ENCODE assay signal across 14 cellular contexts in genomic region chr10:71981868-71982230, GRCh38. TPM values are rescaled to one million over a fixed set of nuclear protein-coding genes. Genes with fewer than 3 reads are reported as not detected.
DNase-seq lines count a peak whose midpoint lies in the region; ATAC-seq and TF ChIP-seq lines count a peak whose summit lies in the region.
"Had no signal": no experiment of that assay in that cellular context is flagged by ENCODE, and none has a peak within 500 bp of the region (broad histone marks: within the 10 kb centered on the region; RNA-seq: fewer than 3 reads in every experiment).

No MANE protein-coding gene starts in this region.

- H3K36me3 ChIP-seq in right atrium auricular region = no peaks in the 10 kb centered on the region
- H3K36me3 ChIP-seq in gastroesophageal sphincter = no peaks in the 10 kb centered on the region
- no peaks in the 10 kb centered on the region for H3K36me3 ChIP-seq in rectal smooth muscle tissue (ENCODE audit: control insufficient read depth, insufficient read depth, low read length)
- H3K36me3 ChIP-seq in vagina = no peaks in the 10 kb centered on the region

- no peak for DNase-seq in right atrium auricular region (ENCODE audit: low spot score)
- no peak for DNase-seq in Right ventricle myocardium inferior (ENCODE audit: missing footprints)
- DNase-seq in vagina (ENCODE audit: extremely low spot score in 2 of 2) = no peak
- no peak for DNase-seq in ecto neural progenitor cell (ENCODE audit: low spot score)
- DNase-seq: activated CD4-positive, alpha-beta memory T cell treated with anti-CD3 and anti-CD28 coated beads for 36 hours; COR-L47; effector CD8-positive, alpha-beta T cell; mesendoderm; NCI-H2171 had no signal

- no peak for TF ChIP-seq EP300 in gastroesophageal sphincter (IDR thresholded peaks at IDR 0.05)

- ATAC-seq in Right ventricle myocardium inferior (no peak), gastroesophageal sphincter (no peak), HG03280 (IDR thresholded peaks at IDR 0.05; ENCODE audit: unreplicated experiment) (no peak)
- no peak for ATAC-seq in activated CD4-positive, CD25-positive, alpha-beta regulatory T cell treated with anti-CD3 and anti-CD28 coated beads, Interleukin-2, amount 50 U/mL, for 24 hours

- H3K9me3 ChIP-seq in right atrium auricular region (no peaks in the 10 kb centered on the region), gastroesophageal sphincter (no peaks in the 10 kb centered on the region), vagina (no peaks in the 10 kb centered on the region)

- peak overlapping the region; percentile 80 to 83 for H3K27ac ChIP-seq in right atrium auricular region
- peak overlapping the region; percentile 47 to 91 (median 84) for H3K27ac ChIP-seq in gastroesophageal sphincter
- H3K27ac ChIP-seq in rectal smooth muscle tissue (ENCODE audit: low read depth, low read length) = peak overlapping the region; percentile 89
- H3K27ac ChIP-seq in vagina = peak overlapping the region; percentile 78
- H3K27ac ChIP-seq: parathyroid adenoma had no signal

- no peak for TF ChIP-seq CTCF in right atrium auricular region (IDR thresholded peaks at IDR 0.05)
- TF ChIP-seq CTCF in gastroesophageal sphincter (IDR thresholded peaks at IDR 0.05) = no peak
- no peak for TF ChIP-seq CTCF in vagina (IDR thresholded peaks at IDR 0.05)

- H3K4me3 ChIP-seq in right atrium auricular region = no peak overlapping the region
- no peak overlapping the region for H3K4me3 ChIP-seq in gastroesophageal sphincter
- no peak overlapping the region for H3K4me3 ChIP-seq in rectal smooth muscle tissue (ENCODE audit: low read length)
- H3K4me3 ChIP-seq in vagina = no peak overlapping the region

- no peaks in the 10 kb centered on the region for H3K27me3 ChIP-seq in right atrium auricular region
- H3K27me3 ChIP-seq in gastroesophageal sphincter = no peaks in the 10 kb centered on the region
- H3K27me3 ChIP-seq in rectal smooth muscle tissue (ENCODE audit: control insufficient read depth, insufficient read depth, low read length) = no peaks in the 10 kb centered on the region
- no peaks in the 10 kb centered on the region for H3K27me3 ChIP-seq in vagina

- H3K9ac ChIP-seq in rectal smooth muscle tissue (ENCODE audit: low read length) = no peak overlapping the region
- H3K9ac ChIP-seq: parathyroid adenoma had no signal

- TF ChIP-seq POLR2A in gastroesophageal sphincter (IDR thresholded peaks at IDR 0.05) = no peak
- no peak for TF ChIP-seq POLR2A in vagina (IDR thresholded peaks at IDR 0.05)

- WGBS in gastroesophageal sphincter (ENCODE audit: low coverage in 1 of 2), 2 donors = 29% methylated on average over 1 of the region's 1 CpG; no CpG with 5 or more reads in 1 of the 2 donors

- peaks cover 0 to 99% of the 10 kb centered on the region in 2 donors for H3K4me1 ChIP-seq in right atrium auricular region
- peaks cover 21 to 100% (median 66%) of the 10 kb centered on the region in 3 donors for H3K4me1 ChIP-seq in gastroesophageal sphincter
- peaks cover 67% of the 10 kb centered on the region for H3K4me1 ChIP-seq in rectal smooth muscle tissue (ENCODE audit: control insufficient read depth, insufficient read depth, low read length)
- peaks cover 99% of the 10 kb centered on the region for H3K4me1 ChIP-seq in vagina
- H3K4me1 ChIP-seq: parathyroid adenoma had no signal

- intact Hi-C loops in Right ventricle myocardium inferior (cut with DNase I) = loop anchor here (2.0 kb wide), 1 partner anchor 17 kb away; the partner anchor contains the start of gene CHST3
- intact Hi-C loops in vagina (cut with DNase I) = no loop called here

RNA-seq across cellular contexts. Expression of gene CHST3, which starts 17.7 kb away (rescaled TPM):
- 10 to 100 TPM; 21.3 to 45.4 TPM for total RNA-seq in right atrium auricular region
- total RNA-seq in Right ventricle myocardium inferior = 18.1 TPM
- 10 to 100 TPM; 31.8 to 48.0 (median 37.3) TPM for total RNA-seq in gastroesophageal sphincter
- 26.0 TPM for total RNA-seq in vagina
